In genomic region chr11:64028398-64029115, GRCh38 we compare ENCODE assay signal across 1 cellular context.
A peak's percentile ranks its signal among the peaks of the same experiment; 100 is the strongest.
TF ChIP-seq lines count a peak whose summit lies in the region.

No MANE protein-coding gene starts in this region.

TF ChIP-seq in HepG2, 621 proteins besides CTCF, POLR2A, EP300 and RAD21 (continued from another document):
- TF ChIP-seq HNRNPK (IDR thresholded peaks at IDR 0.05; ENCODE audit: low read depth, low read length, poor library complexity, severe bottlenecking) (peak; percentile 28), HHEX (CRISPR knock-in tag; IDR thresholded peaks at IDR 0.05) (no peak), ESRRA (CRISPR knock-in tag; IDR thresholded peaks at IDR 0.05; ENCODE audit: low read depth) (no peak), MTF1 (CRISPR knock-in tag; IDR thresholded peaks at IDR 0.05) (no peak), MAFF (IDR thresholded peaks at IDR 0.05; ENCODE audit: low read depth, low read length) (no peak), PCBP1 (IDR thresholded peaks at IDR 0.05; ENCODE audit: borderline replicate concordance, low read depth, low read length) (0 out of 2 replicates have a peak, but pooled peaks have one; percentile 41), NONO (IDR thresholded peaks at IDR 0.05) (no peak), NONO (CRISPR knock-in tag; conservative IDR thresholded peaks at IDR 0.05) (no peak), ZNF619 (CRISPR knock-in tag; IDR thresholded peaks at IDR 0.05) (no peak), PRDM15 (CRISPR knock-in tag; IDR thresholded peaks at IDR 0.05) (no peak), ZNF263 (CRISPR knock-in tag; IDR thresholded peaks at IDR 0.05) (peak; percentile 93; the same call in 1 of the 2 replicates), ZNF501 (CRISPR knock-in tag; IDR thresholded peaks at IDR 0.05) (no peak), NFE2L1 (CRISPR knock-in tag; IDR thresholded peaks at IDR 0.05; ENCODE audit: borderline replicate concordance) (no peak), ZNF281 (CRISPR knock-in tag; IDR thresholded peaks at IDR 0.05; ENCODE audit: borderline replicate concordance) (0 out of 2 replicates have a peak, but pooled peaks have one; percentile 36), ZNF235 (CRISPR knock-in tag; IDR thresholded peaks at IDR 0.05; ENCODE audit: borderline replicate concordance) (no peak), HIVEP1 (CRISPR knock-in tag; IDR thresholded peaks at IDR 0.05) (no peak), ZMAT5 (CRISPR knock-in tag; IDR thresholded peaks at IDR 0.05; ENCODE audit: borderline replicate concordance, low read depth) (no peak), KDM5A (IDR thresholded peaks at IDR 0.05; ENCODE audit: borderline replicate concordance, low read length) (no peak), ZNF10 (CRISPR knock-in tag; IDR thresholded peaks at IDR 0.05; ENCODE audit: borderline replicate concordance, low read depth) (no peak), RFX3 (CRISPR knock-in tag; IDR thresholded peaks at IDR 0.05) (peak; percentile 33; the same call in 1 of the 2 replicates)
